ENCODE assay signal across 22 cellular contexts in genomic region chr11:19551454-19551853, GRCh38.
DNase-seq lines count a peak whose midpoint lies in the region; ATAC-seq, FAIRE-seq and TF ChIP-seq lines count a peak whose summit lies in the region.
"Had no signal": no experiment of that assay in that cellular context is flagged by ENCODE, and none has a peak within 500 bp of the region (broad histone marks: within the 10 kb centered on the region; RNA-seq: fewer than 3 reads in every experiment).

No MANE protein-coding gene starts in this region.

- POLR2A ChIA-PET in HEK293 (lab: Yijun Ruan, JAX) (no interaction called here), GM12878 (lab: Charles Lee) (no interaction called here)

- H3K9ac ChIP-seq in GM12878 (ENCODE audit: control insufficient read depth, insufficient read depth, low read length), result no peak overlapping the region

- TF ChIP-seq RAD21 in GM12878 (IDR thresholded peaks at IDR 0.05; ENCODE audit: insufficient read depth, low read depth, low read length), result no peak

- DNase-seq in GM12878 (ENCODE audit: low read depth, low spot score), result no peak
- peak; percentile 27 to 31 for DNase-seq in thyroid gland
- DNase-seq in T1000 (lab: John Stamatoyannopoulos, UW), result no peak
- DNase-seq in effector CD4-positive, alpha-beta T cell, result no peak
- DNase-seq in NCI-H526 (lab: John Stamatoyannopoulos, UW), result no peak
- DNase-seq: activated CD4-positive, alpha-beta memory T cell treated with anti-CD3 and anti-CD28 coated beads for 36 hours; activated CD4-positive, CD25-positive, alpha-beta regulatory T cell; activated T-cell treated with anti-CD3 and anti-CD28 coated beads, Interleukin-2, amount 50 U/mL, for 1 hour; CD8-positive, alpha-beta T cell; erythroblast; foreskin melanocyte; HFFc6; mucosa of descending colon; NCI-H1105 treated with DMSO at 0.1 percent for 48 hours; NK-92 treated with Interleukin-12 subunit alpha and Interleukin-12 subunit beta, amount 100 ng/mL, for 24 hours; stimulated activated CD4-positive, alpha-beta T cell treated with anti-CD3 and anti-CD28 coated beads, Interleukin-2, amount 100 ng/mL, for 48 hours; T-helper 9 cell had no signal

- H3K4me2 ChIP-seq in GM12878 (ENCODE audit: control insufficient read depth, insufficient read depth), result peak overlapping the region; percentile 59
- H3K4me2 ChIP-seq: smooth muscle cell had no signal

- no peak overlapping the region for H3K27ac ChIP-seq in HEK293 (ENCODE audit: extremely low read depth, low read depth, low read length)
- H3K27ac ChIP-seq in GM12878 (ENCODE audit: control insufficient read depth, insufficient read depth), result no peak overlapping the region
- H3K27ac ChIP-seq in thyroid gland, result peak overlapping the region in 2 of 3 donors; percentile 45 to 55

- no TSS peak for BruUV-seq in GM12878 (replicated peaks; lab: Mats Ljungman, UMichigan)

- intact Hi-C loops in GM12878 (cut with micrococcal nuclease; ENCODE audit: unreplicated experiment), result loop anchor here (5.0 kb wide), 1 partner anchor 114 kb away; no protein-coding TSS in a partner anchor
- intact Hi-C loops in thyroid gland (cut with DNase I), result loop anchor here (5.0 kb wide), 2 partner anchors 229 to 294 kb away; no protein-coding TSS in a partner anchor

- FAIRE-seq in GM12878 (lab: Jason Lieb, UNC), result no peak
- FAIRE-seq: bronchial epithelial cell, islet of Langerhans had no signal

- H3K4me3 ChIP-seq in HEK293 (ENCODE audit: low read depth, low read length) (no peak overlapping the region), GM12878 (no peak overlapping the region), thyroid gland (replicated peaks in 1 of 3) (no peak overlapping the region)
- H3K4me3 ChIP-seq: mucosa of descending colon, smooth muscle cell had no signal

- 3% methylated on average over 5 of the region's 5 CpGs for WGBS in GM12878 (ENCODE audit: insufficient coverage, insufficient replicate concordance, low lambda C conversion rate, missing lambda C conversion rate)
- 39 to 45% methylated on average over 4 to 5 of the region's 5 CpGs for WGBS in thyroid gland, 2 donors

- no peaks in the 10 kb centered on the region for H4K20me1 ChIP-seq in GM12878 (ENCODE audit: control insufficient read depth, insufficient read depth)

- H3K4me1 ChIP-seq in HEK293 (ENCODE audit: control insufficient read depth, insufficient read depth, low read length), result no peaks in the 10 kb centered on the region
- H3K4me1 ChIP-seq in GM12878 (ENCODE audit: control insufficient read depth, insufficient read depth, low read length), result peaks cover 13% of the 10 kb centered on the region
- peaks cover 22 to 27% of the 10 kb centered on the region in 2 donors for H3K4me1 ChIP-seq in thyroid gland

- H3K27me3 ChIP-seq in GM12878 (replicated peaks in 1 of 2; ENCODE audit: control insufficient read depth in 2 of 2, insufficient read depth in 2 of 2, low read length in 1 of 2), result no peaks in the 10 kb centered on the region; a peak in 1 of 4 replicates
- H3K27me3 ChIP-seq in thyroid gland, result no peaks in the 10 kb centered on the region

- CTCF ChIA-PET in HEK293 (lab: Yijun Ruan, JAX), result interaction anchor here (0.7 to 13.0 kb wide), 5 partner anchors 9 to 479 kb away, joined by 4 to 166 read pairs (median 5); no protein-coding TSS in a partner anchor
- CTCF ChIA-PET in GM12878 (lab: Yijun Ruan, JAX), result interaction anchor here (0.7 to 10.2 kb wide), 5 partner anchors 88 to 479 kb away, joined by 3 to 103 read pairs (median 28); no protein-coding TSS in a partner anchor

- H3K36me3 ChIP-seq in HEK293 (ENCODE audit: control insufficient read depth in 2 of 2, insufficient read depth in 1 of 2, low read length in 2 of 2) (no peaks in the 10 kb centered on the region), GM12878 (ENCODE audit: control insufficient read depth in 2 of 2, insufficient read depth in 2 of 2, low read length in 1 of 2) (no peaks in the 10 kb centered on the region), thyroid gland (no peaks in the 10 kb centered on the region)

- in situ Hi-C loops in GM12878 (cut with MboI), result no loop called here

- no peak for TF ChIP-seq EP300 in GM12878 (IDR thresholded peaks at IDR 0.05; ENCODE audit: borderline replicate concordance in 1 of 2, control insufficient read depth in 1 of 2, low read depth in 2 of 2, low read length in 2 of 2)

- SMC1A ChIA-PET in GM12878 (lab: Charles Lee; ENCODE audit: uncharacterized antibody, unreplicated experiment), result interaction anchor here (0.8 to 2.4 kb wide), 5 partner anchors 9 to 480 kb away, joined by 3 to 12 read pairs (median 4); no protein-coding TSS in a partner anchor

- peak overlapping the region; percentile 33; the same call in 1 of the 2 replicates for H2AFZ ChIP-seq in GM12878 (ENCODE audit: control insufficient read depth, low read depth, low read length)

- no peak for TF ChIP-seq POLR2A in GM12878 (IDR thresholded peaks at IDR 0.05; ENCODE audit: low read depth, low read length)
- no peak for TF ChIP-seq POLR2A in thyroid gland (IDR thresholded peaks at IDR 0.05)

- ATAC-seq in GM19035 (IDR thresholded peaks at IDR 0.05; ENCODE audit: unreplicated experiment), result peak; percentile 59
- ATAC-seq in GM12878, result peak; percentile 50
- ATAC-seq: CD8-positive, alpha-beta T cell; mucosa of descending colon had no signal

- H3K79me2 ChIP-seq in GM12878 (ENCODE audit: control insufficient read depth, insufficient read depth, low read length), result no peaks in the 10 kb centered on the region

- H3K9me3 ChIP-seq in HEK293 (ENCODE audit: control insufficient read depth, insufficient read depth, low read depth, low read length) (no peaks in the 10 kb centered on the region), GM12878 (replicated peaks; ENCODE audit: control insufficient read depth, insufficient read depth, low read length) (no peaks in the 10 kb centered on the region), thyroid gland (no peaks in the 10 kb centered on the region)
- H3K9me3 ChIP-seq: mucosa of descending colon had no signal

- RAD21 ChIA-PET in GM12878 (lab: Charles Lee; ENCODE audit: unreplicated experiment), result interaction anchor here (0.6 to 1.5 kb wide), 4 partner anchors 205 to 239 kb away, joined by 3 read pairs; no protein-coding TSS in a partner anchor

- TF ChIP-seq CTCF in HEK293 (tag by site-specific recombination; IDR thresholded peaks at IDR 0.05) (no peak), GM12878 (IDR thresholded peaks at IDR 0.05 in 2 of 3, conservative IDR thresholded peaks at IDR 0.05 in 1 of 3; ENCODE audit: control insufficient read depth in 2 of 3, extremely low read depth in 1 of 3, insufficient read depth in 1 of 3, low read depth in 3 of 3, low read length in 3 of 3) (no peak), thyroid gland (IDR thresholded peaks at IDR 0.05) (no peak)

TF ChIP-seq in HEK293, 187 proteins besides CTCF, POLR2A, EP300 and RAD21 (continues in another document):
- TF ChIP-seq, protein P1, sequence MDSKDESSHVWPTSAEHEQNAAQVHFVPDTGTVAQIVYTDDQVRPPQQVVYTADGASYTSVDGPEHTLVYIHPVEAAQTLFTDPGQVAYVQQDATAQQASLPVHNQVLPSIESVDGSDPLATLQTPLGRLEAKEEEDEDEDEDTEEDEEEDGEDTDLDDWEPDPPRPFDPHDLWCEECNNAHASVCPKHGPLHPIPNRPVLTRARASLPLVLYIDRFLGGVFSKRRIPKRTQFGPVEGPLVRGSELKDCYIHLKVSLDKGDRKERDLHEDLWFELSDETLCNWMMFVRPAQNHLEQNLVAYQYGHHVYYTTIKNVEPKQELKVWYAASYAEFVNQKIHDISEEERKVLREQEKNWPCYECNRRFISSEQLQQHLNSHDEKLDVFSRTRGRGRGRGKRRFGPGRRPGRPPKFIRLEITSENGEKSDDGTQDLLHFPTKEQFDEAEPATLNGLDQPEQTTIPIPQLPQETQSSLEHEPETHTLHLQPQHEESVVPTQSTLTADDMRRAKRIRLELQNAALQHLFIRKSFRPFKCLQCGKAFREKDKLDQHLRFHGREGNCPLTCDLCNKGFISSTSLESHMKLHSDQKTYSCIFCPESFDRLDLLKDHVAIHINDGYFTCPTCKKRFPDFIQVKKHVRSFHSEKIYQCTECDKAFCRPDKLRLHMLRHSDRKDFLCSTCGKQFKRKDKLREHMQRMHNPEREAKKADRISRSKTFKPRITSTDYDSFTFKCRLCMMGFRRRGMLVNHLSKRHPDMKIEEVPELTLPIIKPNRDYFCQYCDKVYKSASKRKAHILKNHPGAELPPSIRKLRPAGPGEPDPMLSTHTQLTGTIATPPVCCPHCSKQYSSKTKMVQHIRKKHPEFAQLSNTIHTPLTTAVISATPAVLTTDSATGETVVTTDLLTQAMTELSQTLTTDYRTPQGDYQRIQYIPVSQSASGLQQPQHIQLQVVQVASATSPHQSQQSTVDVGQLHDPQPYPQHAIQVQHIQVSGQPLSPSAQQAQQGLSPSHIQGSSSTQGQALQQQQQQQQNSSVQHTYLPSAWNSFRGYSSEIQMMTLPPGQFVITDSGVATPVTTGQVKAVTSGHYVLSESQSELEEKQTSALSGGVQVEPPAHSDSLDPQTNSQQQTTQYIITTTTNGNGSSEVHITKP (tag by site-specific recombination; IDR thresholded peaks at IDR 0.05), result 0 out of 2 replicates have a peak, but pooled peaks have one; percentile 37

TF ChIP-seq in GM12878, 131 proteins besides CTCF, POLR2A, EP300 and RAD21 (continues in another document):
- no peak for TF ChIP-seq ATF2 (IDR thresholded peaks at IDR 0.05; ENCODE audit: low read length)

Comparison
In these comparisons a context has a peak if more than half of its experiments do, and no peak if none do; other contexts are left out.
1. H3K27ac ChIP-seq: peak in thyroid gland (2 of 3); none in HEK293 (single experiment) and GM12878 (single experiment).
2. DNase-seq: peak in thyroid gland (2 of 2); none in GM12878 (single experiment), T1000 (single experiment), effector CD4-positive, alpha-beta T cell (single experiment) and NCI-H526 (0 of 2).